8 cellular contexts compared by ENCODE assay signal in genomic region chr21:18384771-18385170, GRCh38. TPM values are rescaled to one million over a fixed set of nuclear protein-coding genes. Genes with fewer than 3 reads are reported as not detected.
DNase-seq lines count a peak whose midpoint lies in the region; ATAC-seq and TF ChIP-seq lines count a peak whose summit lies in the region.

No MANE protein-coding gene starts in this region.

- intact Hi-C loops in adrenal gland (cut with DNase I), result no loop called here
- intact Hi-C loops in tibial artery (cut with DNase I; ENCODE audit: low total_unique reads), result no loop called here

- TF ChIP-seq CTCF in GM12873 (IDR thresholded peaks at IDR 0.05; ENCODE audit: insufficient read depth, low read depth, low read length, missing control alignments) (peak; percentile 16), adrenal gland (IDR thresholded peaks at IDR 0.05) (peak in 5 of 6 experiments; percentile 22 to 57 (median 40)), tibial artery (IDR thresholded peaks at IDR 0.05) (no peak)

- H3K9ac ChIP-seq in mesenchymal stem cell (ENCODE audit: low read length), result no peak overlapping the region

- WGBS in adrenal gland, 4 donors, result 0 to 12% (median 5%) methylated on average over 1 of the region's 1 CpG
- WGBS in mesenchymal stem cell, result 0% methylated on average over 1 of the region's 1 CpG

- no peak overlapping the region for H3K14ac ChIP-seq in mesenchymal stem cell (ENCODE audit: low read length in 2 of 2)

- H3K9me3 ChIP-seq in adrenal gland (replicated peaks in 1 of 3) (no peaks in the 10 kb centered on the region), mesenchymal stem cell (ENCODE audit: control insufficient read depth, low read length) (no peaks in the 10 kb centered on the region), tibial artery (no peaks in the 10 kb centered on the region)

- H2BK120ac ChIP-seq in mesenchymal stem cell (ENCODE audit: low read depth, low read length), result no peak overlapping the region

- no peak for ATAC-seq in effector memory CD8-positive, alpha-beta T cell (replicated peaks)

- H3K27me3 ChIP-seq in adrenal gland, result no peaks in the 10 kb centered on the region
- no peaks in the 10 kb centered on the region for H3K27me3 ChIP-seq in mesenchymal stem cell (ENCODE audit: control insufficient read depth in 1 of 2, insufficient read depth in 1 of 2, low read length in 2 of 2)
- no peaks in the 10 kb centered on the region for H3K27me3 ChIP-seq in tibial artery

- H3K4me1 ChIP-seq in adrenal gland (replicated peaks in 1 of 2), result no peaks in the 10 kb centered on the region
- H3K4me1 ChIP-seq in mesenchymal stem cell (ENCODE audit: control insufficient read depth, insufficient read depth, low read depth, low read length), result no peaks in the 10 kb centered on the region
- H3K4me1 ChIP-seq in tibial artery, result no peaks in the 10 kb centered on the region

- no peaks in the 10 kb centered on the region for H3K4me1 Mint-ChIP-seq in effector memory CD8-positive, alpha-beta T cell (ENCODE audit: low read depth in 2 of 2)

- H2AFZ ChIP-seq in mesenchymal stem cell (ENCODE audit: low read depth, low read length), result no peak overlapping the region

- DNase-seq in NCI-H1105 treated with DMSO at 0.1 percent for 48 hours (lab: John Stamatoyannopoulos, UW) (peak; percentile 63), adrenal gland (no peak), mesenchymal stem cell (peak; percentile 30), tibial artery (no peak)
- no peak for DNase-seq in activated naive CD4-positive, alpha-beta T cell treated with anti-CD3 and anti-CD28 coated beads, Interleukin-2, amount 50 U/mL, for 16 hours
- no peak for DNase-seq in activated effector memory CD4-positive, alpha-beta T cell treated with anti-CD3 and anti-CD28 coated beads, Interleukin-2, amount 50 U/mL, for 16 hours
- DNase-seq in effector memory CD8-positive, alpha-beta T cell, result no peak

- H3K4ac ChIP-seq in mesenchymal stem cell (ENCODE audit: low read depth in 1 of 2, low read length in 2 of 2), result no peak overlapping the region

- no peak for TF ChIP-seq POLR2A in adrenal gland (IDR thresholded peaks at IDR 0.05)

- no peak overlapping the region for H2BK15ac ChIP-seq in mesenchymal stem cell (ENCODE audit: low read depth, poor library complexity, severe bottlenecking)

- H2BK5ac ChIP-seq in mesenchymal stem cell (ENCODE audit: low read depth, low read length, poor library complexity, severe bottlenecking), result no peak overlapping the region

- no peak overlapping the region for H2BK12ac ChIP-seq in mesenchymal stem cell (ENCODE audit: low read length in 2 of 2)

- no peak overlapping the region for H3K4me2 ChIP-seq in mesenchymal stem cell (ENCODE audit: low read length, poor library complexity, severe bottlenecking)

- H2AK5ac ChIP-seq in mesenchymal stem cell (ENCODE audit: low read length, severe bottlenecking), result no peak overlapping the region

- H3K9me3 Mint-ChIP-seq in effector memory CD8-positive, alpha-beta T cell, result peaks cover 0 to 2% of the 10 kb centered on the region in 2 donors

- no peak overlapping the region for H4K91ac ChIP-seq in mesenchymal stem cell (ENCODE audit: low read length)

- no peaks in the 10 kb centered on the region for H3K36me3 Mint-ChIP-seq in effector memory CD8-positive, alpha-beta T cell (ENCODE audit: insufficient read depth)

- H3K4me3 ChIP-seq in adrenal gland, result no peak overlapping the region
- no peak overlapping the region for H3K4me3 ChIP-seq in mesenchymal stem cell (ENCODE audit: insufficient read depth in 1 of 2, low read depth in 1 of 2, low read length in 2 of 2)
- no peak overlapping the region for H3K4me3 ChIP-seq in tibial artery

- H3K27ac ChIP-seq in adrenal gland (no peak overlapping the region), mesenchymal stem cell (ENCODE audit: low read length, poor library complexity, severe bottlenecking) (no peak overlapping the region), tibial artery (no peak overlapping the region)

- H3K4me3 Mint-ChIP-seq in effector memory CD8-positive, alpha-beta T cell, result no peak overlapping the region

- H3K23ac ChIP-seq in mesenchymal stem cell (ENCODE audit: low read length in 2 of 2), result no peak overlapping the region

- no peak overlapping the region for H3K27ac Mint-ChIP-seq in effector memory CD8-positive, alpha-beta T cell

- H4K8ac ChIP-seq in mesenchymal stem cell (ENCODE audit: low read length), result no peak overlapping the region

- no peaks in the 10 kb centered on the region for H3K36me3 ChIP-seq in adrenal gland (replicated peaks in 1 of 2)
- no peaks in the 10 kb centered on the region for H3K36me3 ChIP-seq in mesenchymal stem cell (ENCODE audit: control insufficient read depth in 1 of 2, insufficient read depth in 2 of 2, low read depth in 1 of 2, low read length in 2 of 2)
- H3K36me3 ChIP-seq in tibial artery, result no peaks in the 10 kb centered on the region

- H3K27me3 Mint-ChIP-seq in effector memory CD8-positive, alpha-beta T cell, result no peaks in the 10 kb centered on the region

- H3K18ac ChIP-seq in mesenchymal stem cell (ENCODE audit: low read depth in 1 of 2, low read length in 2 of 2), result no peak overlapping the region

- H3K79me1 ChIP-seq in mesenchymal stem cell (replicated peaks; ENCODE audit: low read length, poor library complexity, severe bottlenecking), result no peaks in the 10 kb centered on the region

RNA-seq across cellular contexts. Expression of gene TMPRSS15, which starts 18.8 kb away (rescaled TPM):
- not detected for total RNA-seq in adrenal gland
- polyA plus RNA-seq in adrenal gland, result not detected
- not detected for polyA plus RNA-seq in mesenchymal stem cell (2013, experiment 1 of 2)
- polyA plus RNA-seq in mesenchymal stem cell (2013, experiment 2 of 2), result not detected

Comparison
In these comparisons a context has a peak if more than half of its experiments do, and no peak if none do; other contexts are left out.
1. CTCF ChIP-seq: peak in GM12873 (single experiment) and adrenal gland (5 of 6); none in tibial artery (0 of 2).
2. DNase-seq: peak in NCI-H1105 treated with DMSO at 0.1 percent for 48 hours (single experiment) and mesenchymal stem cell (single experiment); none in adrenal gland (0 of 7), activated naive CD4-positive, alpha-beta T cell treated with anti-CD3 and anti-CD28 coated beads, Interleukin-2, amount 50 U/mL, for 16 hours (single experiment), activated effector memory CD4-positive, alpha-beta T cell treated with anti-CD3 and anti-CD28 coated beads, Interleukin-2, amount 50 U/mL, for 16 hours (single experiment), effector memory CD8-positive, alpha-beta T cell (0 of 3) and tibial artery (0 of 2).